In the genomic region with DNA sequence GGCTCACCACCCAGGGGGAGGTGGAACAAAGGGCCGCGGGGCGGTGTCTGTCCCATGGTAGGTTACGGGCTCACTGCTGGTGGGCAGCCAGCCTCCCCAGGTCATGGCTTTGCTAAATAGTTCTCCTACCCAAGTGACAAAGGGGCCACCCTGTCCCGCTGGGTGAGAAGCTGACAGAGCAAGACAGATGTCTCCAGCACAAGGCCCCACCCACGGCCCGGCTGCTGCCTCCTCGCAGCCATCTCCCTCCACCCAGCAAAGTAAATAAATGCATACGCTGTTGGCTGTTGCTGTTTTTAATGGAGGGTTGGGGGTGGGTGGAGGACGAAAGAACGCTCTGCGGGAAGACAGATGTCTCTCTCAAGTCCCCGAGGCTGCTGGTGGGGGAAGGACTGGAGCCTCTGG, we compare ENCODE assay signal across 1 cellular context.
A peak's percentile ranks its signal among the peaks of the same experiment; 100 is the strongest.
TF ChIP-seq lines count a peak whose summit lies in the region.

No MANE protein-coding gene starts in this region.

TF ChIP-seq in K562, 482 proteins besides CTCF, POLR2A, EP300 and RAD21:
- TF ChIP-seq FOXA3 (CRISPR knock-in tag; conservative IDR thresholded peaks at IDR 0.05 in 1 of 2, IDR thresholded peaks at IDR 0.05 in 1 of 2) (peak in 1 of 2 experiments; percentile 24; a peak in 1 of 4 replicates), MEIS2 (IDR thresholded peaks at IDR 0.05; ENCODE audit: partially characterized antibody) (peak; percentile 89), IRF2 (CRISPR knock-in tag; IDR thresholded peaks at IDR 0.05) (no peak), PBX2 (CRISPR knock-in tag; IDR thresholded peaks at IDR 0.05; ENCODE audit: low read depth) (no peak), PBX2 (tag; conservative IDR thresholded peaks at IDR 0.05; ENCODE audit: low read depth) (peak; percentile 77), TEAD2 (tag; IDR thresholded peaks at IDR 0.05) (no peak), YY1 (IDR thresholded peaks at IDR 0.05; ENCODE audit: borderline replicate concordance in 1 of 3, control insufficient read depth in 1 of 3, extremely low read depth in 1 of 3, insufficient read depth in 3 of 3, insufficient read length in 1 of 3, insufficient replicate concordance in 2 of 3, low read depth in 1 of 3, low read length in 2 of 3) (peak in 1 of 3 experiments; percentile 17), EGR1 (conservative IDR thresholded peaks at IDR 0.05) (peak; percentile 19; the same call in 1 of the 2 replicates), POLR2G (IDR thresholded peaks at IDR 0.05; ENCODE audit: low read depth, low read length) (no peak)
- TF ChIP-seq, protein P1, sequence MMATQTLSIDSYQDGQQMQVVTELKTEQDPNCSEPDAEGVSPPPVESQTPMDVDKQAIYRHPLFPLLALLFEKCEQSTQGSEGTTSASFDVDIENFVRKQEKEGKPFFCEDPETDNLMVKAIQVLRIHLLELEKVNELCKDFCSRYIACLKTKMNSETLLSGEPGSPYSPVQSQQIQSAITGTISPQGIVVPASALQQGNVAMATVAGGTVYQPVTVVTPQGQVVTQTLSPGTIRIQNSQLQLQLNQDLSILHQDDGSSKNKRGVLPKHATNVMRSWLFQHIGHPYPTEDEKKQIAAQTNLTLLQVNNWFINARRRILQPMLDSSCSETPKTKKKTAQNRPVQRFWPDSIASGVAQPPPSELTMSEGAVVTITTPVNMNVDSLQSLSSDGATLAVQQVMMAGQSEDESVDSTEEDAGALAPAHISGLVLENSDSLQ (IDR thresholded peaks at IDR 0.05), result peak; percentile 85
